Comparison of ENCODE assay signal across 9 cellular contexts in genomic region chr3:106332884-106333283, GRCh38.
A peak's percentile ranks its signal among the peaks of the same experiment; 100 is the strongest.
DNase-seq lines count a peak whose midpoint lies in the region; ATAC-seq, FAIRE-seq and TF ChIP-seq lines count a peak whose summit lies in the region.
"Had no signal": no experiment of that assay in that cellular context is flagged by ENCODE, and none has a peak within 500 bp of the region (broad histone marks: within the 10 kb centered on the region; RNA-seq: fewer than 3 reads in every experiment).

No MANE protein-coding gene starts in this region.

- RAD21 ChIA-PET in GM12878 (lab: Charles Lee; ENCODE audit: unreplicated experiment): interaction anchor here (0.8 to 2.7 kb wide), 11 partner anchors 28 to 646 kb away, joined by 3 to 19 read pairs (median 3); no protein-coding TSS in a partner anchor

- no peak overlapping the region for H3K27ac ChIP-seq in breast epithelium
- H3K27ac ChIP-seq in GM12878 (ENCODE audit: control insufficient read depth, insufficient read depth): peak overlapping the region; percentile 56; the same call in 1 of the 2 replicates
- H3K27ac ChIP-seq: BLaER1 had no signal

- TF ChIP-seq CTCF in MCF 10A (IDR thresholded peaks at IDR 0.05; ENCODE audit: unreplicated experiment) (no peak), breast epithelium (IDR thresholded peaks at IDR 0.05) (no peak), GM12878 (IDR thresholded peaks at IDR 0.05 in 2 of 3, conservative IDR thresholded peaks at IDR 0.05 in 1 of 3; ENCODE audit: control insufficient read depth in 2 of 3, extremely low read depth in 1 of 3, insufficient read depth in 1 of 3, low read depth in 3 of 3, low read length in 3 of 3) (peak in 2 of 3 experiments; percentile 5 to 26; a peak in 2 of 6 replicates)

- ATAC-seq in HG03558 (IDR thresholded peaks at IDR 0.05; ENCODE audit: extremely low read depth, unreplicated experiment) (peak; percentile 37), GM12878 (peak; percentile 68)
- ATAC-seq in stimulated activated naive CD8-positive, alpha-beta T cell treated with anti-CD3 and anti-CD28 coated beads, Interleukin-15, amount 100 ng/mL, for 72 hours: peak; percentile 82

- no peaks in the 10 kb centered on the region for H3K79me2 ChIP-seq in GM12878 (ENCODE audit: control insufficient read depth, insufficient read depth, low read length)

- TF ChIP-seq EP300 in GM12878 (IDR thresholded peaks at IDR 0.05; ENCODE audit: borderline replicate concordance in 1 of 2, control insufficient read depth in 1 of 2, low read depth in 2 of 2, low read length in 2 of 2): peak in 1 of 2 experiments; percentile 53; a peak in 1 of 4 replicates

- CTCF ChIA-PET in MCF 10A (lab: Yijun Ruan, JAX): interaction anchor here (0.6 kb wide), 1 partner anchor 93 kb away, joined by 3 read pairs; no protein-coding TSS in a partner anchor
- CTCF ChIA-PET in GM12878 (lab: Yijun Ruan, JAX): interaction anchor here (0.9 to 1.6 kb wide), 6 partner anchors 12 to 635 kb away, joined by 3 read pairs; no protein-coding TSS in a partner anchor

- H3K4me1 ChIP-seq in breast epithelium: no peaks in the 10 kb centered on the region
- H3K4me1 ChIP-seq in GM12878 (ENCODE audit: control insufficient read depth, insufficient read depth, low read length): peaks cover 20% of the 10 kb centered on the region
- H3K4me1 ChIP-seq: BLaER1 had no signal

- 61% methylated on average over 2 of the region's 2 CpGs for WGBS in GM12878 (ENCODE audit: insufficient coverage, insufficient replicate concordance, low lambda C conversion rate, missing lambda C conversion rate)

- peaks cover 18% of the 10 kb centered on the region for H3K4me1 Mint-ChIP-seq in MCF 10A (ENCODE audit: insufficient read depth, unreplicated experiment)
- peaks cover 80% of the 10 kb centered on the region for H3K4me1 Mint-ChIP-seq in stimulated activated naive CD8-positive, alpha-beta T cell treated with anti-CD3 and anti-CD28 coated beads, Interleukin-15, amount 100 ng/mL, for 72 hours

- H3K9me3 Mint-ChIP-seq in MCF 10A (ENCODE audit: unreplicated experiment): no peaks in the 10 kb centered on the region
- peaks cover 0 to 3% of the 10 kb centered on the region in 2 donors for H3K9me3 Mint-ChIP-seq in stimulated activated naive CD8-positive, alpha-beta T cell treated with anti-CD3 and anti-CD28 coated beads, Interleukin-15, amount 100 ng/mL, for 72 hours

- no peaks in the 10 kb centered on the region for H3K27me3 Mint-ChIP-seq in MCF 10A (ENCODE audit: insufficient read depth, unreplicated experiment)
- H3K27me3 Mint-ChIP-seq in stimulated activated naive CD8-positive, alpha-beta T cell treated with anti-CD3 and anti-CD28 coated beads, Interleukin-15, amount 100 ng/mL, for 72 hours: no peaks in the 10 kb centered on the region

- POLR2A ChIA-PET in MCF 10A (lab: Yijun Ruan, JAX) (interaction anchor here (1.3 kb wide), 1 partner anchor 230 kb away, joined by 4 read pairs; no protein-coding TSS in a partner anchor), GM12878 (lab: Charles Lee) (interaction anchor here (2.2 kb wide), 1 partner anchor 30 kb away, joined by 12 read pairs; no protein-coding TSS in a partner anchor)

- H3K4me2 ChIP-seq in GM12878 (ENCODE audit: control insufficient read depth, insufficient read depth): peak overlapping the region; percentile 15; the same call in 1 of the 2 replicates
- H3K4me2 ChIP-seq: BLaER1 had no signal

- H3K36me3 ChIP-seq in breast epithelium: no peaks in the 10 kb centered on the region
- H3K36me3 ChIP-seq in GM12878 (ENCODE audit: control insufficient read depth in 2 of 2, insufficient read depth in 2 of 2, low read length in 1 of 2): no peaks in the 10 kb centered on the region
- H3K36me3 ChIP-seq in H7 (replicated peaks; ENCODE audit: control insufficient read depth, insufficient read depth, low read length): no peaks in the 10 kb centered on the region
- H3K36me3 ChIP-seq: BLaER1 had no signal

- FAIRE-seq in GM12878 (lab: Jason Lieb, UNC): no peak

- no peak overlapping the region for H3K4me3 Mint-ChIP-seq in MCF 10A (ENCODE audit: unreplicated experiment)
- peak overlapping the region in 1 of 2 donors; percentile 46 for H3K4me3 Mint-ChIP-seq in stimulated activated naive CD8-positive, alpha-beta T cell treated with anti-CD3 and anti-CD28 coated beads, Interleukin-15, amount 100 ng/mL, for 72 hours

- H3K9ac ChIP-seq in GM12878 (ENCODE audit: control insufficient read depth, insufficient read depth, low read length): no peak overlapping the region
- H3K9ac ChIP-seq: BLaER1 had no signal

- intact Hi-C loops in MCF 10A (cut with micrococcal nuclease): no loop called here
- intact Hi-C loops in breast epithelium (cut with DNase I; ENCODE audit: low total_unique reads): no loop called here
- intact Hi-C loops in GM12878 (cut with micrococcal nuclease; ENCODE audit: unreplicated experiment): loop anchor here (1.0 to 10.0 kb wide), 3 partner anchors 31 to 148 kb away; no protein-coding TSS in a partner anchor

- in situ Hi-C loops in GM12878 (cut with MboI): no loop called here

- no peaks in the 10 kb centered on the region for H4K20me1 ChIP-seq in GM12878 (ENCODE audit: control insufficient read depth, insufficient read depth)
- H4K20me1 ChIP-seq: BLaER1 had no signal

- SMC1A ChIA-PET in GM12878 (lab: Charles Lee; ENCODE audit: uncharacterized antibody, unreplicated experiment): interaction anchor here (0.8 to 7.2 kb wide), 13 partner anchors 31 to 663 kb away, joined by 3 to 65 read pairs (median 5); no protein-coding TSS in a partner anchor

- no peaks in the 10 kb centered on the region for H3K9me3 ChIP-seq in breast epithelium
- H3K9me3 ChIP-seq in GM12878 (replicated peaks; ENCODE audit: control insufficient read depth, insufficient read depth, low read length): no peaks in the 10 kb centered on the region; the same call in 1 of the 3 replicates
- H3K9me3 ChIP-seq: BLaER1 had no signal

- H3K4me3 ChIP-seq in breast epithelium (no peak overlapping the region), GM12878 (no peak overlapping the region), H7 (ENCODE audit: insufficient read depth, low read depth, low read length) (no peak overlapping the region)
- H3K4me3 ChIP-seq: BLaER1 had no signal

- no peak for TF ChIP-seq POLR2A in breast epithelium (IDR thresholded peaks at IDR 0.05)
- no peak for TF ChIP-seq POLR2A in GM12878 (IDR thresholded peaks at IDR 0.05; ENCODE audit: low read depth, low read length)

- TF ChIP-seq RAD21 in GM12878 (IDR thresholded peaks at IDR 0.05; ENCODE audit: insufficient read depth, low read depth, low read length): peak; percentile 68

- peak; percentile 57 for DNase-seq in MCF 10A (ENCODE audit: unreplicated experiment)
- no peak for DNase-seq in breast epithelium (ENCODE audit: low spot score in 2 of 2)
- peak; percentile 37 for DNase-seq in GM12878 (ENCODE audit: low read depth, low spot score)
- peak; percentile 45 to 86 for DNase-seq in stimulated activated naive CD8-positive, alpha-beta T cell treated with anti-CD3 and anti-CD28 coated beads, Interleukin-15, amount 100 ng/mL, for 72 hours
- no peak for DNase-seq in SW 1271 (lab: John Stamatoyannopoulos, UW)
- DNase-seq in NCI-H1105 treated with DMSO at 0.1 percent for 48 hours (lab: John Stamatoyannopoulos, UW): no peak
- DNase-seq in H7: no peak

- peak overlapping the region; percentile 75 for H2AFZ ChIP-seq in GM12878 (ENCODE audit: control insufficient read depth, low read depth, low read length)

- no peaks in the 10 kb centered on the region for H3K27me3 ChIP-seq in breast epithelium
- no peaks in the 10 kb centered on the region for H3K27me3 ChIP-seq in GM12878 (replicated peaks in 1 of 2; ENCODE audit: control insufficient read depth in 2 of 2, insufficient read depth in 2 of 2, low read length in 1 of 2)
- H3K27me3 ChIP-seq in H7 (ENCODE audit: control insufficient read depth, insufficient read depth, low read length): no peaks in the 10 kb centered on the region
- H3K27me3 ChIP-seq: BLaER1 had no signal

- H3K27ac Mint-ChIP-seq in MCF 10A (ENCODE audit: low read depth, unreplicated experiment): no peak overlapping the region
- peak overlapping the region; percentile 67 to 79 for H3K27ac Mint-ChIP-seq in stimulated activated naive CD8-positive, alpha-beta T cell treated with anti-CD3 and anti-CD28 coated beads, Interleukin-15, amount 100 ng/mL, for 72 hours

- no peaks in the 10 kb centered on the region for H3K36me3 Mint-ChIP-seq in MCF 10A (ENCODE audit: insufficient read depth, unreplicated experiment)

- BruUV-seq in MCF 10A (replicated peaks; lab: Mats Ljungman, UMichigan): no TSS peak
- BruUV-seq in GM12878 (replicated peaks; lab: Mats Ljungman, UMichigan): no TSS peak

TF ChIP-seq in GM12878, 131 proteins besides CTCF, POLR2A, EP300 and RAD21 (continues in another document):
- TF ChIP-seq JUND (IDR thresholded peaks at IDR 0.05; ENCODE audit: low read depth, low read length) (no peak), KLF5 (IDR thresholded peaks at IDR 0.05; ENCODE audit: partially characterized antibody) (no peak), EED (IDR thresholded peaks at IDR 0.05; ENCODE audit: low read depth) (peak; percentile 92), DPF2 (IDR thresholded peaks at IDR 0.05) (0 out of 2 replicates have a peak, but pooled peaks have one; percentile 25), HDGF (IDR thresholded peaks at IDR 0.05) (peak; percentile 48; the same call in 1 of the 2 replicates)
- TF ChIP-seq, protein P1, sequence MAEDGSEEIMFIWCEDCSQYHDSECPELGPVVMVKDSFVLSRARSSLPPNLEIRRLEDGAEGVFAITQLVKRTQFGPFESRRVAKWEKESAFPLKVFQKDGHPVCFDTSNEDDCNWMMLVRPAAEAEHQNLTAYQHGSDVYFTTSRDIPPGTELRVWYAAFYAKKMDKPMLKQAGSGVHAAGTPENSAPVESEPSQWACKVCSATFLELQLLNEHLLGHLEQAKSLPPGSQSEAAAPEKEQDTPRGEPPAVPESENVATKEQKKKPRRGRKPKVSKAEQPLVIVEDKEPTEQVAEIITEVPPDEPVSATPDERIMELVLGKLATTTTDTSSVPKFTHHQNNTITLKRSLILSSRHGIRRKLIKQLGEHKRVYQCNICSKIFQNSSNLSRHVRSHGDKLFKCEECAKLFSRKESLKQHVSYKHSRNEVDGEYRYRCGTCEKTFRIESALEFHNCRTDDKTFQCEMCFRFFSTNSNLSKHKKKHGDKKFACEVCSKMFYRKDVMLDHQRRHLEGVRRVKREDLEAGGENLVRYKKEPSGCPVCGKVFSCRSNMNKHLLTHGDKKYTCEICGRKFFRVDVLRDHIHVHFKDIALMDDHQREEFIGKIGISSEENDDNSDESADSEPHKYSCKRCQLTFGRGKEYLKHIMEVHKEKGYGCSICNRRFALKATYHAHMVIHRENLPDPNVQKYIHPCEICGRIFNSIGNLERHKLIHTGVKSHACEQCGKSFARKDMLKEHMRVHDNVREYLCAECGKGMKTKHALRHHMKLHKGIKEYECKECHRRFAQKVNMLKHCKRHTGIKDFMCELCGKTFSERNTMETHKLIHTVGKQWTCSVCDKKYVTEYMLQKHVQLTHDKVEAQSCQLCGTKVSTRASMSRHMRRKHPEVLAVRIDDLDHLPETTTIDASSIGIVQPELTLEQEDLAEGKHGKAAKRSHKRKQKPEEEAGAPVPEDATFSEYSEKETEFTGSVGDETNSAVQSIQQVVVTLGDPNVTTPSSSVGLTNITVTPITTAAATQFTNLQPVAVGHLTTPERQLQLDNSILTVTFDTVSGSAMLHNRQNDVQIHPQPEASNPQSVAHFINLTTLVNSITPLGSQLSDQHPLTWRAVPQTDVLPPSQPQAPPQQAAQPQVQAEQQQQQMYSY (CRISPR knock-in tag; IDR thresholded peaks at IDR 0.05): no peak

Comparison
In these comparisons a context has a peak if more than half of its experiments do, and no peak if none do; other contexts are left out.
1. DNase-seq: peak in MCF 10A (single experiment), GM12878 (single experiment) and stimulated activated naive CD8-positive, alpha-beta T cell treated with anti-CD3 and anti-CD28 coated beads, Interleukin-15, amount 100 ng/mL, for 72 hours (2 of 2); none in breast epithelium (0 of 2), SW 1271 (0 of 2), NCI-H1105 treated with DMSO at 0.1 percent for 48 hours (single experiment) and H7 (single experiment).
2. CTCF ChIP-seq: peak in GM12878 (2 of 3); none in MCF 10A (single experiment) and breast epithelium (0 of 3).
3. Peak in every context shown above with its lines, with median percentiles within 50 percentile points of each other: ATAC-seq.